Comparison of ENCODE assay signal across 16 cellular contexts in the genomic region with DNA sequence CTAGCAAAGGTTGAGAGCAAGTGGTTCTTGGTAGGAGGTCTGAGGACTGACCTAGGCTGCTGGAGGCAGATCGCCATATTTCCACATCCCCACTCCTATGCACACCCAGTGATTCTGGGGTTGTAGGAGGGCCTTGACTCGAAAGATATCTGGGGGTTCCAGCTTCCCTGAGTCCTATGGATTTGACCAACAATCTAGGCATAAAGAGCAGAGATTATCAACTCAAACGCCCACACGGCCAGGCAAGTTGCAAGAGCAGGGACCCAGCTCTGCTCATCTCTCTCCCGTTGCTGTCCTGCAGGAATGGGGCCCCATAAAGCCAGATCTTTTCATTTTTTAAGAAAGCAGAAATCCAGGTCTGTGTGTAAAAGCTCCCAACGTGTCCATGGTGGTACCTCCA.
DNase-seq lines count a peak whose midpoint lies in the region; ATAC-seq and TF ChIP-seq lines count a peak whose summit lies in the region.
"Had no signal": no experiment of that assay in that cellular context is flagged by ENCODE, and none has a peak within 500 bp of the region (broad histone marks: within the 10 kb centered on the region; RNA-seq: fewer than 3 reads in every experiment).

No MANE protein-coding gene starts in this region.

- no peak for TF ChIP-seq CTCF in GM13977 (IDR thresholded peaks at IDR 0.05; ENCODE audit: extremely low read depth, insufficient read depth, missing control alignments)

- in situ Hi-C loops in GM13977 (cut with MboI; ENCODE audit: low pct_unique_long_range_greater_than_20kb, low sequenced_read_pairs, unreplicated experiment), result no loop called here

- H3K4me3 Mint-ChIP-seq in activated CD4-positive, alpha-beta T cell treated with anti-CD3 and anti-CD28 coated beads, Interleukin-2, amount 10 ng/mL, durations not matched to agents 24 days and 14 days, result no peak overlapping the region
- H3K4me3 Mint-ChIP-seq in activated CD8-positive, alpha-beta T cell treated with anti-CD3 and anti-CD28 coated beads, Interleukin-2, amount 10 ng/mL, durations not matched to agents 7 days and 5 days, result no peak overlapping the region
- peak overlapping the region; percentile 34 for H3K4me3 Mint-ChIP-seq in stimulated activated effector memory CD8-positive, alpha-beta T cell treated with anti-CD3 and anti-CD28 coated beads, Interleukin-12 subunit alpha, Interleukin-12 subunit beta, amount 100 ng/mL, for 72 hours
- H3K4me3 Mint-ChIP-seq: CD4-positive, CD25-positive, alpha-beta regulatory T cell had no signal

- H3K36me3 Mint-ChIP-seq in activated CD4-positive, alpha-beta T cell treated with anti-CD3 and anti-CD28 coated beads, Interleukin-2, amount 10 ng/mL, durations not matched to agents 24 days and 14 days (ENCODE audit: low read depth), result peaks cover 22% of the 10 kb centered on the region
- H3K36me3 Mint-ChIP-seq in activated CD8-positive, alpha-beta T cell treated with anti-CD3 and anti-CD28 coated beads, Interleukin-2, amount 10 ng/mL, durations not matched to agents 7 days and 5 days (ENCODE audit: low read depth), result peaks cover 60% of the 10 kb centered on the region
- peaks cover 17% of the 10 kb centered on the region for H3K36me3 Mint-ChIP-seq in stimulated activated effector memory CD8-positive, alpha-beta T cell treated with anti-CD3 and anti-CD28 coated beads, Interleukin-12 subunit alpha, Interleukin-12 subunit beta, amount 100 ng/mL, for 72 hours

- no peaks in the 10 kb centered on the region for H3K27me3 Mint-ChIP-seq in activated CD4-positive, alpha-beta T cell treated with anti-CD3 and anti-CD28 coated beads, Interleukin-2, amount 10 ng/mL, durations not matched to agents 24 days and 14 days
- no peaks in the 10 kb centered on the region for H3K27me3 Mint-ChIP-seq in activated CD8-positive, alpha-beta T cell treated with anti-CD3 and anti-CD28 coated beads, Interleukin-2, amount 10 ng/mL, durations not matched to agents 7 days and 5 days (ENCODE audit: low read depth)
- H3K27me3 Mint-ChIP-seq: CD4-positive, CD25-positive, alpha-beta regulatory T cell had no signal

- peaks cover 4% of the 10 kb centered on the region for H3K9me3 Mint-ChIP-seq in activated CD4-positive, alpha-beta T cell treated with anti-CD3 and anti-CD28 coated beads, Interleukin-2, amount 10 ng/mL, durations not matched to agents 24 days and 14 days
- peaks cover 8% of the 10 kb centered on the region for H3K9me3 Mint-ChIP-seq in activated CD8-positive, alpha-beta T cell treated with anti-CD3 and anti-CD28 coated beads, Interleukin-2, amount 10 ng/mL, durations not matched to agents 7 days and 5 days (ENCODE audit: insufficient read depth)
- H3K9me3 Mint-ChIP-seq in stimulated activated effector memory CD8-positive, alpha-beta T cell treated with anti-CD3 and anti-CD28 coated beads, Interleukin-12 subunit alpha, Interleukin-12 subunit beta, amount 100 ng/mL, for 72 hours, result no peaks in the 10 kb centered on the region
- H3K9me3 Mint-ChIP-seq: CD4-positive, CD25-positive, alpha-beta regulatory T cell had no signal

- peak overlapping the region; percentile 85 for H3K27ac Mint-ChIP-seq in activated CD4-positive, alpha-beta T cell treated with anti-CD3 and anti-CD28 coated beads, Interleukin-2, amount 10 ng/mL, durations not matched to agents 24 days and 14 days
- H3K27ac Mint-ChIP-seq in activated CD8-positive, alpha-beta T cell treated with anti-CD3 and anti-CD28 coated beads, Interleukin-2, amount 10 ng/mL, durations not matched to agents 7 days and 5 days, result peak overlapping the region; percentile 81
- H3K27ac Mint-ChIP-seq in stimulated activated effector memory CD8-positive, alpha-beta T cell treated with anti-CD3 and anti-CD28 coated beads, Interleukin-12 subunit alpha, Interleukin-12 subunit beta, amount 100 ng/mL, for 72 hours, result peak overlapping the region; percentile 97

- ATAC-seq in activated CD8-positive, alpha-beta T cell treated with anti-CD3 and anti-CD28 coated beads, Interleukin-2, amount 10 ng/mL, durations not matched to agents 7 days and 5 days, result no peak
- ATAC-seq in left ventricle myocardium superior (no peak), HG03196 (IDR thresholded peaks at IDR 0.05; ENCODE audit: unreplicated experiment) (no peak)
- no peak for ATAC-seq in stimulated activated effector memory CD8-positive, alpha-beta T cell treated with anti-CD3 and anti-CD28 coated beads, Interleukin-12 subunit alpha, Interleukin-12 subunit beta, amount 100 ng/mL, for 72 hours
- ATAC-seq: A549 had no signal

- no peak for DNase-seq in activated CD4-positive, alpha-beta T cell treated with anti-CD3 and anti-CD28 coated beads, Interleukin-2, amount 10 ng/mL, durations not matched to agents 24 days and 14 days
- DNase-seq in activated CD4-positive, alpha-beta T cell treated with anti-CD3 and anti-CD28 coated beads for 1 hour, result no peak
- DNase-seq in activated CD8-positive, alpha-beta T cell treated with anti-CD3 and anti-CD28 coated beads, Interleukin-2, amount 10 ng/mL, durations not matched to agents 7 days and 5 days, result no peak
- peak; percentile 5 for DNase-seq in left ventricle myocardium superior
- no peak for DNase-seq in stimulated activated effector memory CD8-positive, alpha-beta T cell treated with anti-CD3 and anti-CD28 coated beads, Interleukin-12 subunit alpha, Interleukin-12 subunit beta, amount 100 ng/mL, for 72 hours (ENCODE audit: low spot score in 2 of 2)
- no peak for DNase-seq in NCI-H446 (lab: John Stamatoyannopoulos, UW)
- no peak for DNase-seq in GM13977 (ENCODE audit: low spot score)
- DNase-seq: anterior cingulate cortex, islet precursor cell, mesendoderm, NCI-H187, NCI-H345, nucleus accumbens had no signal

- peaks cover 60% of the 10 kb centered on the region for H3K4me1 Mint-ChIP-seq in activated CD4-positive, alpha-beta T cell treated with anti-CD3 and anti-CD28 coated beads, Interleukin-2, amount 10 ng/mL, durations not matched to agents 24 days and 14 days
- peaks cover 93% of the 10 kb centered on the region for H3K4me1 Mint-ChIP-seq in activated CD8-positive, alpha-beta T cell treated with anti-CD3 and anti-CD28 coated beads, Interleukin-2, amount 10 ng/mL, durations not matched to agents 7 days and 5 days (ENCODE audit: low read depth)
- peaks cover 76% of the 10 kb centered on the region for H3K4me1 Mint-ChIP-seq in stimulated activated effector memory CD8-positive, alpha-beta T cell treated with anti-CD3 and anti-CD28 coated beads, Interleukin-12 subunit alpha, Interleukin-12 subunit beta, amount 100 ng/mL, for 72 hours

- CTCF ChIA-PET in activated CD8-positive, alpha-beta T cell treated with anti-CD3 and anti-CD28 coated beads, Interleukin-2, amount 10 ng/mL, durations not matched to agents 7 days and 5 days (lab: Charles Lee), result interaction anchor here (0.6 to 3.1 kb wide), 14 partner anchors 14 to 207 kb away, joined by 3 to 10 read pairs (median 4); a partner anchor contains a TSS

- intact Hi-C loops in activated CD4-positive, alpha-beta T cell treated with anti-CD3 and anti-CD28 coated beads, Interleukin-2, amount 10 ng/mL, durations not matched to agents 24 days and 14 days (cut with micrococcal nuclease), result loop anchor here (5.0 kb wide), 1 partner anchor 61 kb away; no protein-coding TSS in a partner anchor
- intact Hi-C loops in left ventricle myocardium superior (cut with micrococcal nuclease), result no loop called here

- POLR2A ChIA-PET in activated CD8-positive, alpha-beta T cell treated with anti-CD3 and anti-CD28 coated beads, Interleukin-2, amount 10 ng/mL, durations not matched to agents 7 days and 5 days (lab: Charles Lee), result interaction anchor here (0.6 to 2.1 kb wide), 5 partner anchors 63 to 110 kb away, joined by 3 to 10 read pairs (median 3); a partner anchor contains a TSS
